Comparison of ENCODE assay signal across 16 cellular contexts in genomic region chr16:27434141-27435051, GRCh38. TPM values are rescaled to one million over a fixed set of nuclear protein-coding genes. Genes with fewer than 3 reads are reported as not detected.
DNase-seq lines count a peak whose midpoint lies in the region; ATAC-seq, FAIRE-seq and TF ChIP-seq lines count a peak whose summit lies in the region.
"Had no signal": no experiment of that assay in that cellular context is flagged by ENCODE, and none has a peak within 500 bp of the region (broad histone marks: within the 10 kb centered on the region; RNA-seq: fewer than 3 reads in every experiment).

No MANE protein-coding gene starts in this region.

- H3K36me3 ChIP-seq in BLaER1 (peaks cover 45% of the 10 kb centered on the region), K562 (ENCODE audit: control insufficient read depth, insufficient read depth, low read length) (no peaks in the 10 kb centered on the region), tibial nerve (no peaks in the 10 kb centered on the region), smooth muscle cell (ENCODE audit: low read depth) (no peaks in the 10 kb centered on the region)

- H3K9me3 ChIP-seq in BLaER1 = no peaks in the 10 kb centered on the region
- H3K9me3 ChIP-seq in K562 (replicated peaks; ENCODE audit: control insufficient read depth, insufficient read depth, low read depth, low read length) = no peaks in the 10 kb centered on the region
- no peaks in the 10 kb centered on the region for H3K9me3 ChIP-seq in tibial nerve
- no peaks in the 10 kb centered on the region for H3K9me3 ChIP-seq in smooth muscle cell (replicated peaks; ENCODE audit: low read depth)

- CTCF ChIA-PET in T-cell (lab: Charles Lee) = no interaction called here
- CTCF ChIA-PET in K562 (lab: Yijun Ruan, JAX; ENCODE audit: low intra/inter-chr PET ratio) = no interaction called here

- 35% methylated on average over 14 of the region's 16 CpGs for WGBS in K562 (ENCODE audit: insufficient coverage, low coverage, missing lambda C conversion rate)
- WGBS in tibial nerve, 2 donors = 87 to 88% methylated on average over 12 to 16 of the region's 16 CpGs
- WGBS in smooth muscle cell (ENCODE audit: low lambda C conversion rate) = 93% methylated on average over 16 of the region's 16 CpGs

- no peak for ATAC-seq in T-cell (replicated peaks in 1 of 4)
- ATAC-seq in K562 = no peak
- no peak for ATAC-seq in GM21515 (IDR thresholded peaks at IDR 0.05; ENCODE audit: unreplicated experiment)

- H3K4me1 Mint-ChIP-seq in T-cell (peaks cover 22 to 31% (median 28%) of the 10 kb centered on the region in 3 donors), osteocyte (ENCODE audit: unreplicated experiment) (no peaks in the 10 kb centered on the region)

- DNase-seq in T-cell (peak in 3 of 34 experiments; percentile 1 to 13 (median 4)), K562 (ENCODE audit: extremely low read depth in 1 of 4, low spot score in 3 of 4) (no peak), osteocyte (ENCODE audit: extremely low spot score, unreplicated experiment) (peak; percentile 76), cerebellar nuclear complex (lab: John Stamatoyannopoulos, UW) (no peak), tibial nerve (ENCODE audit: low spot score in 2 of 2) (no peak), smooth muscle cell (lab: John Stamatoyannopoulos, UW; ENCODE audit: unreplicated experiment) (no peak)
- DNase-seq: amniotic stem cell, dermis blood vessel endothelial cell, mammary epithelial cell, NCI-H187, NCI-H748 treated with DMSO at 0.1 percent for 48 hours, small intestine had no signal

- TF ChIP-seq CTCF in K562 (IDR thresholded peaks at IDR 0.05 in 2 of 3, conservative IDR thresholded peaks at IDR 0.05 in 1 of 3; ENCODE audit: insufficient read depth in 2 of 3, low read depth in 1 of 3, low read length in 3 of 3) = no peak
- TF ChIP-seq CTCF in osteocyte (IDR thresholded peaks at IDR 0.05) = no peak
- TF ChIP-seq CTCF in tibial nerve (IDR thresholded peaks at IDR 0.05) = no peak
- no peak for TF ChIP-seq CTCF in smooth muscle cell (IDR thresholded peaks at IDR 0.05; ENCODE audit: borderline replicate concordance, insufficient read depth, poor library complexity, severe bottlenecking)

- in situ Hi-C loops in K562 (cut with MboI) = no loop called here

- H3K79me2 ChIP-seq in K562 (ENCODE audit: control insufficient read depth, insufficient read depth, low read length) (no peaks in the 10 kb centered on the region), smooth muscle cell (ENCODE audit: low read depth) (no peaks in the 10 kb centered on the region)

- H3K9ac ChIP-seq in BLaER1 (peak overlapping the region; percentile 16; the same call in 1 of the 2 replicates), K562 (ENCODE audit: insufficient read depth in 1 of 2, low read depth in 2 of 2, low read length in 2 of 2) (no peak overlapping the region), smooth muscle cell (ENCODE audit: low read depth) (no peak overlapping the region)

- no peak for TF ChIP-seq POLR2A in K562 (conservative IDR thresholded peaks at IDR 0.05)
- TF ChIP-seq POLR2A in tibial nerve (IDR thresholded peaks at IDR 0.05) = no peak

- H3K9me1 ChIP-seq in K562 (ENCODE audit: control insufficient read depth, insufficient read depth, low read length) = no peaks in the 10 kb centered on the region

- H3K4me3 Mint-ChIP-seq in T-cell (no peak overlapping the region), osteocyte (ENCODE audit: unreplicated experiment) (no peak overlapping the region)

- intact Hi-C loops in K562 (cut with micrococcal nuclease) = no loop called here

- H3K27ac ChIP-seq in BLaER1 (peak overlapping the region; percentile 90), K562 (ENCODE audit: extremely low read depth, low read depth, low read length) (no peak overlapping the region), tibial nerve (no peak overlapping the region), smooth muscle cell (ENCODE audit: low read depth) (no peak overlapping the region)
- H3K27ac ChIP-seq: RWPE1 had no signal

- H4K20me1 ChIP-seq in BLaER1 = no peaks in the 10 kb centered on the region
- H4K20me1 ChIP-seq in K562 (replicated peaks; ENCODE audit: control insufficient read depth, insufficient read depth, low read length) = no peaks in the 10 kb centered on the region
- H4K20me1 ChIP-seq in smooth muscle cell (ENCODE audit: low read depth) = no peaks in the 10 kb centered on the region

- no peaks in the 10 kb centered on the region for H3K9me3 Mint-ChIP-seq in T-cell
- no peaks in the 10 kb centered on the region for H3K9me3 Mint-ChIP-seq in osteocyte (ENCODE audit: unreplicated experiment)

- H3K27me3 ChIP-seq in BLaER1 (no peaks in the 10 kb centered on the region), K562 (ENCODE audit: control insufficient read depth in 2 of 2, insufficient read depth in 2 of 2, low read length in 2 of 2) (peaks cover 0 to 13% of the 10 kb centered on the region in 2 experiments; a peak in 2 of 5 replicates), tibial nerve (peaks cover 0 to 7% of the 10 kb centered on the region in 2 donors), smooth muscle cell (ENCODE audit: low read depth) (no peaks in the 10 kb centered on the region)

- H3K27ac Mint-ChIP-seq in T-cell (peak overlapping the region; percentile 69 to 72), osteocyte (ENCODE audit: unreplicated experiment) (no peak overlapping the region)

- H3K36me3 Mint-ChIP-seq in T-cell (peaks cover 59% of the 10 kb centered on the region), osteocyte (ENCODE audit: unreplicated experiment) (no peaks in the 10 kb centered on the region)

- POLR2A ChIA-PET in T-cell (lab: Charles Lee) (no interaction called here), K562 (lab: Yijun Ruan, JAX) (interaction anchor here (0.7 kb wide), 1 partner anchor 17 kb away, joined by 3 read pairs; no protein-coding TSS in a partner anchor)

- no peaks in the 10 kb centered on the region for H3K27me3 Mint-ChIP-seq in T-cell
- no peaks in the 10 kb centered on the region for H3K27me3 Mint-ChIP-seq in osteocyte (ENCODE audit: unreplicated experiment)

- H3K4me3 ChIP-seq in BLaER1 (no peak overlapping the region), K562 (no peak overlapping the region), tibial nerve (no peak overlapping the region), smooth muscle cell (no peak overlapping the region)

- BruUV-seq in K562 (replicated peaks; lab: Mats Ljungman, UMichigan) = no TSS peak

- H3K4me1 ChIP-seq in BLaER1 (peaks cover 73% of the 10 kb centered on the region), K562 (replicated peaks in 1 of 2; ENCODE audit: control insufficient read depth in 2 of 2, insufficient read depth in 2 of 2, low read length in 2 of 2) (peaks cover 5 to 12% of the 10 kb centered on the region in 2 experiments), tibial nerve (no peaks in the 10 kb centered on the region), smooth muscle cell (ENCODE audit: low read depth) (no peaks in the 10 kb centered on the region)

- TF ChIP-seq EP300 in K562 (IDR thresholded peaks at IDR 0.05; ENCODE audit: low read length) = no peak
- TF ChIP-seq EP300 in tibial nerve (IDR thresholded peaks at IDR 0.05) = no peak

- H3F3A ChIP-seq in smooth muscle cell (ENCODE audit: low read depth) = no peaks in the 10 kb centered on the region

- peak overlapping the region; percentile 89 for H3K4me2 ChIP-seq in BLaER1
- no peak overlapping the region for H3K4me2 ChIP-seq in K562 (ENCODE audit: insufficient read depth, low read length)
- H3K4me2 ChIP-seq in smooth muscle cell = no peak overlapping the region

- H2AFZ ChIP-seq in K562 (ENCODE audit: low read depth, low read length) (no peak overlapping the region), smooth muscle cell (ENCODE audit: low read depth) (no peak overlapping the region)

- no peak for TF ChIP-seq RAD21 in K562 (CRISPR knock-in tag; conservative IDR thresholded peaks at IDR 0.05 in 1 of 2, IDR thresholded peaks at IDR 0.05 in 1 of 2)

- FAIRE-seq in K562 (lab: Jason Lieb, UNC) = no peak
- FAIRE-seq: small intestine had no signal

TF ChIP-seq in K562, 482 proteins besides CTCF, POLR2A, EP300 and RAD21 (continues in another document):
- no peak for TF ChIP-seq CHD1 (IDR thresholded peaks at IDR 0.05; ENCODE audit: low read length)
- TF ChIP-seq SIRT6 (IDR thresholded peaks at IDR 0.05; ENCODE audit: low read depth, low read length) = no peak
- TF ChIP-seq SMARCA5 (IDR thresholded peaks at IDR 0.05) = peak; percentile 91
- TF ChIP-seq NR3C1 (CRISPR knock-in tag; IDR thresholded peaks at IDR 0.05) = no peak
- TF ChIP-seq DPF2 (IDR thresholded peaks at IDR 0.05) = no peak
- TF ChIP-seq ELF4 (CRISPR knock-in tag; IDR thresholded peaks at IDR 0.05) = no peak
- no peak for TF ChIP-seq POLR3A (IDR thresholded peaks at IDR 0.05; ENCODE audit: borderline replicate concordance, extremely low read depth, insufficient read depth, insufficient read length)
- no peak for TF ChIP-seq ZNF23 (CRISPR knock-in tag; IDR thresholded peaks at IDR 0.05)
- no peak for TF ChIP-seq PHF8 (IDR thresholded peaks at IDR 0.05; ENCODE audit: borderline replicate concordance, low read length)
- no peak for TF ChIP-seq RUNX1 (IDR thresholded peaks at IDR 0.05; ENCODE audit: low read depth)

RNA-seq across cellular contexts. Expression of gene IL21R, which starts 32.4 kb away (rescaled TPM):
- 10 to 100 TPM; 35.6 to 44.3 (median 38.2) TPM for total RNA-seq in T-cell
- total RNA-seq in K562 (2011; cell fraction: chromatin; rRNA removed; ENCODE audit: low replicate concordance) = 1.4 and 2.4 TPM in 2 replicates
- 2.1 and 2.3 TPM in 2 replicates for total RNA-seq in K562 (2011; cell fraction: nucleolus; rRNA removed)
- total RNA-seq in K562 (2011; cell fraction: nucleoplasm; rRNA removed) = 1.6 and 2.1 TPM in 2 replicates
- 0.14 and 0.33 TPM in 2 replicates for total RNA-seq in K562 (2014; rRNA removed)
- total RNA-seq in K562 (2014; rRNA removed; fragmentation: Illumina TruSeq; extraction: Trizol) = 0.22 TPM in 2 replicates
- total RNA-seq in K562 (2015; rRNA removed; fragmentation: Illumina TruSeq; extraction: Trizol) = 0.11 and 0.19 TPM in 2 replicates
- total RNA-seq in K562 (2021) = 0.29 and 0.51 TPM in 2 replicates
- polyA plus RNA-seq in K562 (2011; rRNA removed) = 0.21 and 0.46 TPM in 2 replicates
- polyA plus RNA-seq in K562 (2011; cell fraction: cytosol; rRNA removed) = 0.15 and 0.58 TPM in 2 replicates
- polyA plus RNA-seq in K562 (2011; cell fraction: nucleus; rRNA removed) = 0.27 and 0.67 TPM in 2 replicates
- 0.42 and 3.6 TPM in 2 replicates for polyA plus RNA-seq in K562 (2012)
- polyA plus RNA-seq in K562 (2014; fragmentation: Illumina TruSeq; extraction: Trizol) = 0.34 and 0.46 TPM in 2 replicates
- under 1 TPM in 1 of 2 experiments, not detected in 1; 0.04 TPM for polyA plus RNA-seq in K562 (2014; fragmentation: Nextera tagmentation; extraction: Ambion mirVana)
- 0.15 and 0.62 TPM in 2 replicates for polyA plus RNA-seq in K562 (2014; rRNA removed)
- polyA minus RNA-seq in K562 (2011; rRNA and poly(A)+ RNA removed) = 0.63 and 0.74 TPM in 2 replicates
- polyA minus RNA-seq in K562 (2011; cell fraction: cytosol; rRNA and poly(A)+ RNA removed) = 0.38 TPM in 1 of 2 replicates, not detected in the other
- polyA minus RNA-seq in K562 (2011; cell fraction: nucleus; rRNA and poly(A)+ RNA removed) = 0.44 and 0.94 TPM in 2 replicates
- total RNA-seq in osteocyte = 0.34 and 0.40 TPM in 2 replicates
- 1 to 10 TPM in 1 of 4 donors, under 1 TPM in 1, not detected in 2; 0.21 to 1.2 TPM for total RNA-seq in tibial nerve
- not detected in 2 replicates for total RNA-seq in smooth muscle cell
- not detected in 2 replicates for polyA plus RNA-seq in smooth muscle cell
- total RNA-seq: Daoy had no signal

Comparison
In these comparisons a context has a peak if more than half of its experiments do, and no peak if none do; other contexts are left out.
1. RNA of gene IL21R, which starts 32.4 kb away (total RNA-seq): 35.6 to 44.3 TPM in T-cell; 0.34 to 0.40 TPM in osteocyte, 0.11 to 2.4 TPM in K562, 0.21 to 1.2 TPM in tibial nerve and not detected in smooth muscle cell; every median in the first group is over 10 times any median in the second.